Comparison of ENCODE assay signal across 37 cellular contexts in the genomic region with DNA sequence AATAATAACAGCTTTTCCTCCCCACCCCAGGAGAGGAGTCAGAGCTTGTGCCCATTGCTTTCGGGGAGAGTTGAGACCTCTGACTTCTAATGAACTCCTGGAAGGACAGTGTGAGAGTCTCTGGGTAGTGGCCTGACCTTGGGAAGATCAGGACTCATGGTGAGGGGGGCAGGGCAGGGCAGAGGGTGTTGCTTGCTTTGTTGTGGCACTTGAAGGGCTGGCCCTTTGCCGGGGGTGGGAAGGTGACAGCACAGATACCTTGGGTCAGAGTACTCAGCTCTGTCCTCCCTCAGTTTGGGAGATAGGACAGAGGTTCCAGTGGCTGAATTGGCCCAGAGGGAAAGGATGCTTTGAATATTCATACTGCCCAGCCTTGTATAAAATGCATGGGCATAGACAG. TPM values are rescaled to one million over a fixed set of nuclear protein-coding genes. Genes with fewer than 3 reads are reported as not detected.
"Had no signal": no experiment of that assay in that cellular context is flagged by ENCODE, and none has a peak within 500 bp of the region (broad histone marks: within the 10 kb centered on the region; RNA-seq: fewer than 3 reads in every experiment).

No MANE protein-coding gene starts in this region.

- H3K9me3 Mint-ChIP-seq: activated B cell treated with CpG ODN at 0.5 μM for 24 hours; activated CD8-positive, alpha-beta T cell treated with anti-CD3 and anti-CD28 coated beads for 36 hours; activated naive CD4-positive, alpha-beta T cell treated with anti-CD3 and anti-CD28 coated beads for 36 hours; activated naive CD4-positive, alpha-beta T cell treated with anti-CD3 and anti-CD28 coated beads, Interleukin-2, amount 50 U/mL, for 24 hours; activated naive CD8-positive, alpha-beta T cell treated with anti-CD3 and anti-CD28 coated beads for 36 hours; activated naive CD8-positive, alpha-beta T cell treated with anti-CD3 and anti-CD28 coated beads, Interleukin-2, amount 50 U/mL, for 24 hours; activated T-helper 1 cell treated with anti-CD3 and anti-CD28 coated beads, Interleukin-12 subunit alpha, Interleukin-12 subunit beta, Interleukin-2, Interleukin-4 antibody, amounts not matched to agents 30 ng/mL and 10 ng/mL and 1 ng/mL, durations not matched to agents 14 hours and 24 hours and 36 hours; activated T-helper 2 cell treated with anti-CD3 and anti-CD28 coated beads, Interferon-gamma antibody, Interleukin-2, Interleukin-4, amounts not matched to agents 10 μg/mL and 5 μg/mL and 100 μg/mL, durations not matched to agents 14 hours and 24 hours and 36 hours; T-helper 2 cell treated with Interferon-gamma antibody and Interleukin-4, amounts not matched to agents 5 μg/mL and 100 μg/mL, for 36 hours had no signal

- H3K36me3 ChIP-seq: adrenal gland, colonic mucosa, esophagus squamous epithelium, WERI-Rb-1 had no signal

- H3K36me3 Mint-ChIP-seq: activated naive CD4-positive, alpha-beta T cell treated with anti-CD3 and anti-CD28 coated beads, Interleukin-2, amount 50 U/mL, for 24 hours; activated naive CD8-positive, alpha-beta T cell treated with anti-CD3 and anti-CD28 coated beads for 36 hours had no signal

- H3K4me1 ChIP-seq: colonic mucosa had no signal

- H3K4me3 ChIP-seq: adrenal gland, body of pancreas, colonic mucosa, esophagus squamous epithelium had no signal

- FAIRE-seq: endometrium, endothelial cell of umbilical vein, frontal cortex had no signal

- H3K4me1 Mint-ChIP-seq: activated B cell treated with CpG ODN at 0.5 μM for 24 hours; activated naive CD4-positive, alpha-beta T cell treated with anti-CD3 and anti-CD28 coated beads, Interleukin-2, amount 50 U/mL, for 24 hours; activated naive CD8-positive, alpha-beta T cell treated with anti-CD3 and anti-CD28 coated beads for 36 hours; activated naive CD8-positive, alpha-beta T cell treated with anti-CD3 and anti-CD28 coated beads, Interleukin-2, amount 50 U/mL, for 24 hours; T-helper 17 cell had no signal

- H3K27ac ChIP-seq: adrenal gland, body of pancreas, colonic mucosa, epithelial cell of prostate, WERI-Rb-1 had no signal

- H3K9me3 ChIP-seq: adrenal gland, body of pancreas, colonic mucosa, esophagus squamous epithelium had no signal

- DNase-seq: activated B cell treated with CpG ODN at 0.5 μM for 24 hours; activated CD4-positive, alpha-beta T cell treated with anti-CD3 and anti-CD28 coated beads for 48 hours; activated CD4-positive, alpha-beta T cell treated with anti-CD3 and anti-CD28 coated beads, Interleukin-2, amount 50 U/mL, for 1 hour; activated CD4-positive, alpha-beta T cell treated with anti-CD3 and anti-CD28 coated beads, Interleukin-2, amount 50 U/mL, for 48 hours; activated CD8-positive, alpha-beta memory T cell treated with anti-CD3 and anti-CD28 coated beads for 24 hours; activated CD8-positive, alpha-beta T cell treated with anti-CD3 and anti-CD28 coated beads for 36 hours; activated effector memory CD4-positive, alpha-beta T cell treated with anti-CD3 and anti-CD28 coated beads, Interleukin-2, amount 50 U/mL, for 16 hours; activated naive CD4-positive, alpha-beta T cell treated with anti-CD3 and anti-CD28 coated beads for 36 hours; activated naive CD8-positive, alpha-beta T cell treated with anti-CD3 and anti-CD28 coated beads for 36 hours; activated naive CD8-positive, alpha-beta T cell treated with anti-CD3 and anti-CD28 coated beads, Interleukin-2, amount 50 U/mL, for 24 hours; activated T-cell treated with anti-CD3 and anti-CD28 coated beads, Interleukin-2, amount 50 U/mL, for 48 hours; adrenal gland; amygdala; aorta; body of pancreas; central memory CD4-positive, alpha-beta T cell; cerebellar nuclear complex; colonic mucosa; effector CD8-positive, alpha-beta T cell; esophagus squamous epithelium; glutamatergic neuron; T-helper 1 cell; T-helper 17 cell; T1000; WERI-Rb-1 had no signal

- H3K27ac Mint-ChIP-seq: activated B cell treated with CpG ODN at 0.5 μM for 24 hours; activated CD8-positive, alpha-beta T cell treated with anti-CD3 and anti-CD28 coated beads for 36 hours; activated naive CD4-positive, alpha-beta T cell treated with anti-CD3 and anti-CD28 coated beads for 36 hours; activated naive CD4-positive, alpha-beta T cell treated with anti-CD3 and anti-CD28 coated beads, Interleukin-2, amount 50 U/mL, for 24 hours; activated naive CD8-positive, alpha-beta T cell treated with anti-CD3 and anti-CD28 coated beads for 36 hours; activated naive CD8-positive, alpha-beta T cell treated with anti-CD3 and anti-CD28 coated beads, Interleukin-2, amount 50 U/mL, for 24 hours; activated T-helper 1 cell treated with anti-CD3 and anti-CD28 coated beads, Interleukin-12 subunit alpha, Interleukin-12 subunit beta, Interleukin-2, Interleukin-4 antibody, amounts not matched to agents 30 ng/mL and 10 ng/mL and 1 ng/mL, durations not matched to agents 14 hours and 24 hours and 36 hours; activated T-helper 2 cell treated with anti-CD3 and anti-CD28 coated beads, Interferon-gamma antibody, Interleukin-2, Interleukin-4, amounts not matched to agents 10 μg/mL and 5 μg/mL and 100 μg/mL, durations not matched to agents 14 hours and 24 hours and 36 hours; T-helper 17 cell; T-helper 2 cell treated with Interferon-gamma antibody and Interleukin-4, amounts not matched to agents 5 μg/mL and 100 μg/mL, for 36 hours had no signal

- H3K27me3 ChIP-seq: adrenal gland, body of pancreas, colonic mucosa, esophagus squamous epithelium had no signal

- H3K27me3 Mint-ChIP-seq: activated B cell treated with CpG ODN at 0.5 μM for 24 hours; activated CD8-positive, alpha-beta T cell treated with anti-CD3 and anti-CD28 coated beads for 36 hours; activated naive CD4-positive, alpha-beta T cell treated with anti-CD3 and anti-CD28 coated beads, Interleukin-2, amount 50 U/mL, for 24 hours; activated naive CD8-positive, alpha-beta T cell treated with anti-CD3 and anti-CD28 coated beads for 36 hours; activated naive CD8-positive, alpha-beta T cell treated with anti-CD3 and anti-CD28 coated beads, Interleukin-2, amount 50 U/mL, for 24 hours; T-helper 17 cell had no signal

- H3K4me3 Mint-ChIP-seq: activated B cell treated with CpG ODN at 0.5 μM for 24 hours; activated CD8-positive, alpha-beta T cell treated with anti-CD3 and anti-CD28 coated beads for 36 hours; activated naive CD4-positive, alpha-beta T cell treated with anti-CD3 and anti-CD28 coated beads for 36 hours; activated naive CD4-positive, alpha-beta T cell treated with anti-CD3 and anti-CD28 coated beads, Interleukin-2, amount 50 U/mL, for 24 hours; activated naive CD8-positive, alpha-beta T cell treated with anti-CD3 and anti-CD28 coated beads for 36 hours; activated naive CD8-positive, alpha-beta T cell treated with anti-CD3 and anti-CD28 coated beads, Interleukin-2, amount 50 U/mL, for 24 hours; activated T-helper 1 cell treated with anti-CD3 and anti-CD28 coated beads, Interleukin-12 subunit alpha, Interleukin-12 subunit beta, Interleukin-2, Interleukin-4 antibody, amounts not matched to agents 30 ng/mL and 10 ng/mL and 1 ng/mL, durations not matched to agents 14 hours and 24 hours and 36 hours; T-helper 17 cell; T-helper 2 cell treated with Interferon-gamma antibody and Interleukin-4, amounts not matched to agents 5 μg/mL and 100 μg/mL, for 36 hours had no signal

- ATAC-seq: activated CD4-positive, CD25-positive, alpha-beta regulatory T cell treated with anti-CD3 and anti-CD28 coated beads, Interleukin-2, amount 50 U/mL, for 24 hours; activated CD8-positive, alpha-beta T cell treated with anti-CD3 and anti-CD28 coated beads for 36 hours; activated naive CD8-positive, alpha-beta T cell treated with anti-CD3 and anti-CD28 coated beads, Interleukin-2, amount 50 U/mL, for 24 hours; body of pancreas; T-helper 17 cell had no signal

RNA-seq across cellular contexts. Expression of gene RBP2, which starts 15.8 kb away (rescaled TPM):
- total RNA-seq: activated B cell treated with CpG ODN at 0.5 μM for 24 hours; activated CD8-positive, alpha-beta T cell treated with anti-CD3 and anti-CD28 coated beads for 36 hours; activated naive CD4-positive, alpha-beta T cell treated with anti-CD3 and anti-CD28 coated beads for 36 hours; activated naive CD8-positive, alpha-beta T cell treated with anti-CD3 and anti-CD28 coated beads for 36 hours; activated T-helper 1 cell treated with anti-CD3 and anti-CD28 coated beads, Interleukin-12 subunit alpha, Interleukin-12 subunit beta, Interleukin-2, Interleukin-4 antibody, amounts not matched to agents 30 ng/mL and 10 ng/mL and 1 ng/mL, durations not matched to agents 14 hours and 24 hours and 36 hours; activated T-helper 2 cell treated with anti-CD3 and anti-CD28 coated beads, Interferon-gamma antibody, Interleukin-2, Interleukin-4, amounts not matched to agents 10 μg/mL and 5 μg/mL and 100 μg/mL, durations not matched to agents 14 hours and 24 hours and 36 hours; aorta; body of pancreas; dermis microvascular lymphatic vessel endothelial cell; endothelial cell of umbilical vein; esophagus squamous epithelium; fibroblast of lung; fibroblast of villous mesenchyme; frontal cortex; T-helper 17 cell had no signal
- polyA plus RNA-seq: endothelial cell of umbilical vein, fibroblast of lung had no signal
